Comparison of ENCODE assay signal across 19 cellular contexts in the genomic region with DNA sequence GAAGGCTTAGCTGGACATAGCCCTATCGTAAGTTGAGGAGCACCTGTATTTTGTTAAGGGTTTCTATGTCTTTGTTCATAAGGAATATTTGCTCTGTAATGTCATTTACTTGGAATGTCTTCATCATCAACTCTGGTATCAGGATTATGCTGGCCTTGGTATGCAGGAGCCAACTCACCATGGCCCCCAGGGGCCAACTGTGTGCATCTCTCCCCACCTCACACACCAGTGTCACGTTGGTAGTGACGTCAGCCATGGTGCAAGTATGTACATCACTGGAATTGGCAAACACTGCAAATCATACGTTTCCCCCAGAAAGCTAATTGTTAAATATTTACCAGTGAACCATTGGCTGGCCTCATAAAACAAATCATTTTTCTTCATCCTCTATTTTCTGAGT.
"Had no signal": no experiment of that assay in that cellular context is flagged by ENCODE, and none has a peak within 500 bp of the region (broad histone marks: within the 10 kb centered on the region; RNA-seq: fewer than 3 reads in every experiment).

No MANE protein-coding gene starts in this region.

- ATAC-seq: effector memory CD8-positive, alpha-beta T cell; pancreas; right cardiac atrium; stimulated activated memory B cell treated with anti-CD40 and anti-IgM and Interleukin-4, amounts not matched to agents 10 μg/mL and 1 μg/mL and 100 μg/mL, for 72 hours; WTC11 had no signal

- H3K4me3 ChIP-seq: adrenal gland, colonic mucosa, dorsolateral prefrontal cortex, hepatocyte, pancreas, skin epidermis, testis, upper lobe of left lung had no signal

- H3K9me3 ChIP-seq: colonic mucosa, neutrophil, pancreas, testis had no signal

- DNase-seq: activated T-cell treated with anti-CD3 and anti-CD28 coated beads, Interleukin-2, amount 50 U/mL, for 1 hour; adrenal gland; colonic mucosa; effector memory CD8-positive, alpha-beta T cell; foreskin melanocyte; glutamatergic neuron; pancreas; stimulated activated CD4-positive, alpha-beta T cell treated with anti-CD3 and anti-CD28 coated beads, Interleukin-2, amount 100 ng/mL, for 24 hours; T1000; testis; upper lobe of left lung had no signal

- H3K79me2 ChIP-seq: hepatocyte had no signal

- H3K4me2 ChIP-seq: hepatocyte had no signal

- H3K4me1 ChIP-seq: adrenal gland, colonic mucosa, pancreas, testis, upper lobe of left lung had no signal

- FAIRE-seq: astrocyte, pancreas had no signal

- H3K27ac ChIP-seq: adrenal gland, colonic mucosa, dorsolateral prefrontal cortex, hepatocyte, neutrophil, pancreas, skin epidermis, testis, upper lobe of left lung had no signal

- H2AFZ ChIP-seq: hepatocyte had no signal

- H3K27me3 ChIP-seq: testis had no signal

- H3K36me3 ChIP-seq: adrenal gland, colonic mucosa, neutrophil, pancreas, upper lobe of left lung had no signal
